Comparison of ENCODE assay signal across 13 cellular contexts in genomic region chr20:41475507-41475906, GRCh38.
DNase-seq lines count a peak whose midpoint lies in the region; ATAC-seq and TF ChIP-seq lines count a peak whose summit lies in the region.
"Had no signal": no experiment of that assay in that cellular context is flagged by ENCODE, and none has a peak within 500 bp of the region (broad histone marks: within the 10 kb centered on the region; RNA-seq: fewer than 3 reads in every experiment).

No MANE protein-coding gene starts in this region.

- TF ChIP-seq CTCF in WERI-Rb-1 (IDR thresholded peaks at IDR 0.05; ENCODE audit: low read depth, low read length) (no peak), right atrium auricular region (IDR thresholded peaks at IDR 0.05) (no peak)

- intact Hi-C loops in sciatic nerve (cut with DNase I) = no loop called here

- ATAC-seq in sciatic nerve = peak; percentile 64
- ATAC-seq: natural killer cell had no signal

- no peaks in the 10 kb centered on the region for H3K9me3 ChIP-seq in WERI-Rb-1 (ENCODE audit: severe bottlenecking)
- peaks cover 0 to 6% of the 10 kb centered on the region in 2 donors for H3K9me3 ChIP-seq in right atrium auricular region
- H3K9me3 ChIP-seq in effector memory CD4-positive, alpha-beta T cell (ENCODE audit: control insufficient read depth, low read length) = no peaks in the 10 kb centered on the region
- H3K9me3 ChIP-seq: thoracic aorta had no signal

- H3K36me3 ChIP-seq in WERI-Rb-1 = peaks cover 27% of the 10 kb centered on the region
- peaks cover 13% of the 10 kb centered on the region for H3K36me3 ChIP-seq in right atrium auricular region
- H3K36me3 ChIP-seq in effector memory CD4-positive, alpha-beta T cell (ENCODE audit: control insufficient read depth, insufficient read depth, low read length) = peaks cover 20% of the 10 kb centered on the region

- H3K27ac ChIP-seq in WERI-Rb-1 (peak overlapping the region; percentile 50), right atrium auricular region (peak overlapping the region; percentile 23 to 60)
- no peak overlapping the region for H3K27ac ChIP-seq in effector memory CD4-positive, alpha-beta T cell (ENCODE audit: insufficient read depth, low read length, poor library complexity, severe bottlenecking)

- DNase-seq in DMS53 (lab: John Stamatoyannopoulos, UW) (peak; percentile 20), DMS53 treated with DMSO at 0.1 percent for 48 hours (lab: John Stamatoyannopoulos, UW; ENCODE audit: unreplicated experiment) (no peak), WERI-Rb-1 (no peak), right atrium auricular region (ENCODE audit: low spot score) (no peak), sciatic nerve (ENCODE audit: low spot score) (no peak), NCI-H187 (lab: John Stamatoyannopoulos, UW) (no peak), T-helper 2 cell (no peak)
- no peak for DNase-seq in effector memory CD4-positive, alpha-beta T cell
- DNase-seq: 8988T; amniotic stem cell; natural killer cell; stimulated activated CD4-positive, alpha-beta T cell treated with anti-CD3 and anti-CD28 coated beads, Interleukin-12 subunit alpha, Interleukin-12 subunit beta, amount 100 ng/mL, for 4 hours had no signal

- H3K4me3 ChIP-seq in WERI-Rb-1 (ENCODE audit: low read depth, low read length) (no peak overlapping the region), right atrium auricular region (no peak overlapping the region)
- no peak overlapping the region for H3K4me3 ChIP-seq in effector memory CD4-positive, alpha-beta T cell (ENCODE audit: insufficient read depth, low read depth, low read length, poor library complexity, severe bottlenecking)
- H3K4me3 ChIP-seq: thoracic aorta had no signal

- H3K27me3 ChIP-seq in WERI-Rb-1 (ENCODE audit: insufficient read depth, low read depth, severe bottlenecking) = no peaks in the 10 kb centered on the region
- no peaks in the 10 kb centered on the region for H3K27me3 ChIP-seq in right atrium auricular region
- H3K27me3 ChIP-seq in effector memory CD4-positive, alpha-beta T cell (replicated peaks; ENCODE audit: control insufficient read depth, insufficient read depth, low read length, poor library complexity, severe bottlenecking) = no peaks in the 10 kb centered on the region

- H3K4me1 ChIP-seq in right atrium auricular region = peaks cover 0 to 23% of the 10 kb centered on the region in 2 donors
- H3K4me1 ChIP-seq in effector memory CD4-positive, alpha-beta T cell (ENCODE audit: control insufficient read depth, insufficient read depth, low read length, poor library complexity, severe bottlenecking) = no peaks in the 10 kb centered on the region
